ENCODE assay signal across 1 cellular context in genomic region chr9:124282442-124283231, GRCh38.
TF ChIP-seq lines count a peak whose summit lies in the region.

No MANE protein-coding gene starts in this region.

TF ChIP-seq in HepG2, 621 proteins besides CTCF, POLR2A, EP300 and RAD21 (continued from another document and continues in another):
- TF ChIP-seq ZNF609 (CRISPR knock-in tag; IDR thresholded peaks at IDR 0.05; ENCODE audit: borderline replicate concordance) = no peak
- no peak for TF ChIP-seq SP140L (CRISPR knock-in tag; IDR thresholded peaks at IDR 0.05; ENCODE audit: borderline replicate concordance)
- no peak for TF ChIP-seq SNAPC4 (CRISPR knock-in tag; IDR thresholded peaks at IDR 0.05)
- TF ChIP-seq AHR (CRISPR knock-in tag; IDR thresholded peaks at IDR 0.05) = no peak
- no peak for TF ChIP-seq CBFB (CRISPR knock-in tag; IDR thresholded peaks at IDR 0.05)
- no peak for TF ChIP-seq ZFP36L2 (CRISPR knock-in tag; IDR thresholded peaks at IDR 0.05)
- no peak for TF ChIP-seq JARID2 (CRISPR knock-in tag; IDR thresholded peaks at IDR 0.05; ENCODE audit: insufficient replicate concordance)
- 0 out of 2 replicates have a peak, but pooled peaks have one; percentile 13 for TF ChIP-seq THRA (CRISPR knock-in tag; IDR thresholded peaks at IDR 0.05; ENCODE audit: borderline replicate concordance)
- TF ChIP-seq HNRNPLL (IDR thresholded peaks at IDR 0.05; ENCODE audit: low read depth, low read length, poor library complexity, severe bottlenecking) = peak; percentile 44
- TF ChIP-seq ZBTB33 (CRISPR knock-in tag; IDR thresholded peaks at IDR 0.05) = peak; percentile 37; the same call in 1 of the 2 replicates
- no peak for TF ChIP-seq ZNF83 (CRISPR knock-in tag; IDR thresholded peaks at IDR 0.05; ENCODE audit: borderline replicate concordance)
- no peak for TF ChIP-seq TIGD3 (CRISPR knock-in tag; IDR thresholded peaks at IDR 0.05; ENCODE audit: borderline replicate concordance)
- TF ChIP-seq PHF8 (CRISPR knock-in tag; IDR thresholded peaks at IDR 0.05) = no peak; the same call in 1 of the 2 replicates
- TF ChIP-seq ZNF761 (CRISPR knock-in tag; conservative IDR thresholded peaks at IDR 0.05) = no peak
- no peak for TF ChIP-seq ZNF18 (CRISPR knock-in tag; IDR thresholded peaks at IDR 0.05; ENCODE audit: insufficient replicate concordance)
- TF ChIP-seq DZIP1 (CRISPR knock-in tag; IDR thresholded peaks at IDR 0.05) = no peak
- no peak for TF ChIP-seq NR2F6 (IDR thresholded peaks at IDR 0.05)
- TF ChIP-seq NR2F6 (CRISPR knock-in tag; IDR thresholded peaks at IDR 0.05) = peak; percentile 60; the same call in 1 of the 2 replicates
- TF ChIP-seq MXD1 (CRISPR knock-in tag; IDR thresholded peaks at IDR 0.05) = no peak
- 0 out of 2 replicates have a peak, but pooled peaks have one; percentile 71 for TF ChIP-seq FIP1L1 (IDR thresholded peaks at IDR 0.05; ENCODE audit: borderline replicate concordance, insufficient read depth, low read depth, low read length)
- TF ChIP-seq BHLHE40 (IDR thresholded peaks at IDR 0.05; ENCODE audit: low read length) = no peak
- no peak for TF ChIP-seq NFE2 (CRISPR knock-in tag; IDR thresholded peaks at IDR 0.05)
- TF ChIP-seq ZSCAN31 (CRISPR knock-in tag; IDR thresholded peaks at IDR 0.05; ENCODE audit: low read depth) = no peak
- TF ChIP-seq ZNF138 (CRISPR knock-in tag; IDR thresholded peaks at IDR 0.05; ENCODE audit: low read depth) = no peak
- TF ChIP-seq IRF1 (CRISPR knock-in tag; IDR thresholded peaks at IDR 0.05; ENCODE audit: low read depth) = no peak
- no peak for TF ChIP-seq GLI4 (CRISPR knock-in tag; IDR thresholded peaks at IDR 0.05; ENCODE audit: borderline replicate concordance)
- TF ChIP-seq CREM (IDR thresholded peaks at IDR 0.05) = peak; percentile 38; the same call in 1 of the 2 replicates
- no peak for TF ChIP-seq CREM (CRISPR knock-in tag; IDR thresholded peaks at IDR 0.05)
- no peak for TF ChIP-seq SIX1 (CRISPR knock-in tag; IDR thresholded peaks at IDR 0.05; ENCODE audit: borderline replicate concordance)
- TF ChIP-seq RORA (CRISPR knock-in tag; IDR thresholded peaks at IDR 0.05) = no peak
- TF ChIP-seq ZNF605 (CRISPR knock-in tag; IDR thresholded peaks at IDR 0.05) = no peak
- no peak for TF ChIP-seq NCOR1 (IDR thresholded peaks at IDR 0.05; ENCODE audit: borderline replicate concordance, low read length)
- peak; percentile 29; the same call in 1 of the 2 replicates for TF ChIP-seq HDAC2 (CRISPR knock-in tag; IDR thresholded peaks at IDR 0.05)
- TF ChIP-seq TSC22D2 (CRISPR knock-in tag; IDR thresholded peaks at IDR 0.05; ENCODE audit: borderline replicate concordance) = no peak
- TF ChIP-seq FOXO1 (CRISPR knock-in tag; IDR thresholded peaks at IDR 0.05) = no peak; the same call in 1 of the 2 replicates
- no peak for TF ChIP-seq ZNF414 (CRISPR knock-in tag; IDR thresholded peaks at IDR 0.05)
- peak; percentile 45; the same call in 1 of the 2 replicates for TF ChIP-seq RXRB (CRISPR knock-in tag; IDR thresholded peaks at IDR 0.05; ENCODE audit: borderline replicate concordance)
